1 cellular context compared by ENCODE assay signal in the genomic region with DNA sequence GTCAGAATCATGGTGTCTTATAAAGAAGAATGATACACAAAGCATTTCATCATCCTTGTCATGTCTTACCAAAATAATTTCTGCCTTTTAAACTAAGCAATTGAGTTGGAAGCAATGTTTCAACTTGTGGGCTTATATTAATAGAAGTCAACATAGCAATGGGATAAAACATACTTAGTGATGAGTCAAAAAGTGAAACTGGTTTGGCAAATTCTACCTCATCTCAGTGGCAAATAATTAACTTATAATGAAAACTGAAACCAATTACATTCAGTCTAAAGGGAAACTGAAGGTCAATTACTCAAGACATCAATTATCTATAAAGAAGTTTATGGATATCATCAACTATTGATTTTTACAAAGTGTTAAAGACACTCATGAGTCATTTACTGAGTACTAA.
TF ChIP-seq lines count a peak whose summit lies in the region.

No MANE protein-coding gene starts in this region.

TF ChIP-seq in GM12878, 131 proteins besides CTCF, POLR2A, EP300 and RAD21 (continued from another document and continues in another):
- TF ChIP-seq CEBPZ (IDR thresholded peaks at IDR 0.05; ENCODE audit: low read depth, low read length) (no peak), HSF1 (IDR thresholded peaks at IDR 0.05; ENCODE audit: low read depth, low read length) (no peak), USF2 (IDR thresholded peaks at IDR 0.05; ENCODE audit: borderline replicate concordance, low read depth, low read length) (no peak), MEF2B (IDR thresholded peaks at IDR 0.05; ENCODE audit: partially characterized antibody, poor library complexity, severe bottlenecking) (peak; percentile 42), IKZF1 (conservative IDR thresholded peaks at IDR 0.05) (peak; percentile 54), ZBTB11 (CRISPR knock-in tag; IDR thresholded peaks at IDR 0.05) (no peak), RB1 (IDR thresholded peaks at IDR 0.05; ENCODE audit: borderline replicate concordance) (no peak), DPF2 (IDR thresholded peaks at IDR 0.05) (peak; percentile 92), CREB1 (IDR thresholded peaks at IDR 0.05; ENCODE audit: low read depth) (no peak), NFIC (IDR thresholded peaks at IDR 0.05; ENCODE audit: low read depth, low read length) (no peak), MLLT1 (IDR thresholded peaks at IDR 0.05) (no peak), PAX8 (IDR thresholded peaks at IDR 0.05) (no peak), NRF1 (conservative IDR thresholded peaks at IDR 0.05; ENCODE audit: low read depth, low read length) (no peak), RELB (IDR thresholded peaks at IDR 0.05; ENCODE audit: low read depth) (0 out of 2 replicates have a peak, but pooled peaks have one; percentile 49), BMI1 (IDR thresholded peaks at IDR 0.05; ENCODE audit: borderline replicate concordance) (peak; percentile 72; the same call in 1 of the 2 replicates), ATF7 (IDR thresholded peaks at IDR 0.05; ENCODE audit: low read depth) (peak; percentile 82), BHLHE40 (IDR thresholded peaks at IDR 0.05; ENCODE audit: borderline replicate concordance in 1 of 2, low read depth in 2 of 2, low read length in 1 of 2) (no peak), FOXK2 (IDR thresholded peaks at IDR 0.05) (no peak), SMAD5 (IDR thresholded peaks at IDR 0.05; ENCODE audit: low read depth) (no peak), HDAC2 (IDR thresholded peaks at IDR 0.05) (no peak), IRF5 (IDR thresholded peaks at IDR 0.05; ENCODE audit: borderline replicate concordance) (no peak), ZNF24 (IDR thresholded peaks at IDR 0.05) (peak; percentile 49; the same call in 1 of the 2 replicates), FOXM1 (IDR thresholded peaks at IDR 0.05; ENCODE audit: low read depth, low read length) (no peak), MTA2 (IDR thresholded peaks at IDR 0.05; ENCODE audit: low read depth) (peak; percentile 98)
- TF ChIP-seq, protein P1, sequence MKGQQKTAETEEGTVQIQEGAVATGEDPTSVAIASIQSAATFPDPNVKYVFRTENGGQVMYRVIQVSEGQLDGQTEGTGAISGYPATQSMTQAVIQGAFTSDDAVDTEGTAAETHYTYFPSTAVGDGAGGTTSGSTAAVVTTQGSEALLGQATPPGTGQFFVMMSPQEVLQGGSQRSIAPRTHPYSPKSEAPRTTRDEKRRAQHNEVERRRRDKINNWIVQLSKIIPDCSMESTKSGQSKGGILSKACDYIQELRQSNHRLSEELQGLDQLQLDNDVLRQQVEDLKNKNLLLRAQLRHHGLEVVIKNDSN (IDR thresholded peaks at IDR 0.05; ENCODE audit: borderline replicate concordance, extremely low read length, insufficient read depth, low read depth, low read length): no peak
- TF ChIP-seq, protein P2, sequence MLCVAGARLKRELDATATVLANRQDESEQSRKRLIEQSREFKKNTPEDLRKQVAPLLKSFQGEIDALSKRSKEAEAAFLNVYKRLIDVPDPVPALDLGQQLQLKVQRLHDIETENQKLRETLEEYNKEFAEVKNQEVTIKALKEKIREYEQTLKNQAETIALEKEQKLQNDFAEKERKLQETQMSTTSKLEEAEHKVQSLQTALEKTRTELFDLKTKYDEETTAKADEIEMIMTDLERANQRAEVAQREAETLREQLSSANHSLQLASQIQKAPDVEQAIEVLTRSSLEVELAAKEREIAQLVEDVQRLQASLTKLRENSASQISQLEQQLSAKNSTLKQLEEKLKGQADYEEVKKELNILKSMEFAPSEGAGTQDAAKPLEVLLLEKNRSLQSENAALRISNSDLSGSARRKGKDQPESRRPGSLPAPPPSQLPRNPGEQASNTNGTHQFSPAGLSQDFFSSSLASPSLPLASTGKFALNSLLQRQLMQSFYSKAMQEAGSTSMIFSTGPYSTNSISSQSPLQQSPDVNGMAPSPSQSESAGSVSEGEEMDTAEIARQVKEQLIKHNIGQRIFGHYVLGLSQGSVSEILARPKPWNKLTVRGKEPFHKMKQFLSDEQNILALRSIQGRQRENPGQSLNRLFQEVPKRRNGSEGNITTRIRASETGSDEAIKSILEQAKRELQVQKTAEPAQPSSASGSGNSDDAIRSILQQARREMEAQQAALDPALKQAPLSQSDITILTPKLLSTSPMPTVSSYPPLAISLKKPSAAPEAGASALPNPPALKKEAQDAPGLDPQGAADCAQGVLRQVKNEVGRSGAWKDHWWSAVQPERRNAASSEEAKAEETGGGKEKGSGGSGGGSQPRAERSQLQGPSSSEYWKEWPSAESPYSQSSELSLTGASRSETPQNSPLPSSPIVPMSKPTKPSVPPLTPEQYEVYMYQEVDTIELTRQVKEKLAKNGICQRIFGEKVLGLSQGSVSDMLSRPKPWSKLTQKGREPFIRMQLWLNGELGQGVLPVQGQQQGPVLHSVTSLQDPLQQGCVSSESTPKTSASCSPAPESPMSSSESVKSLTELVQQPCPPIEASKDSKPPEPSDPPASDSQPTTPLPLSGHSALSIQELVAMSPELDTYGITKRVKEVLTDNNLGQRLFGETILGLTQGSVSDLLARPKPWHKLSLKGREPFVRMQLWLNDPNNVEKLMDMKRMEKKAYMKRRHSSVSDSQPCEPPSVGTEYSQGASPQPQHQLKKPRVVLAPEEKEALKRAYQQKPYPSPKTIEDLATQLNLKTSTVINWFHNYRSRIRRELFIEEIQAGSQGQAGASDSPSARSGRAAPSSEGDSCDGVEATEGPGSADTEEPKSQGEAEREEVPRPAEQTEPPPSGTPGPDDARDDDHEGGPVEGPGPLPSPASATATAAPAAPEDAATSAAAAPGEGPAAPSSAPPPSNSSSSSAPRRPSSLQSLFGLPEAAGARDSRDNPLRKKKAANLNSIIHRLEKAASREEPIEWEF (IDR thresholded peaks at IDR 0.05; ENCODE audit: insufficient replicate concordance, low read depth, low read length): peak; percentile 95
